19 cellular contexts compared by ENCODE assay signal in genomic region chr15:101394654-101395053, GRCh38.
A peak's percentile ranks its signal among the peaks of the same experiment; 100 is the strongest.
DNase-seq lines count a peak whose midpoint lies in the region; ATAC-seq, FAIRE-seq and TF ChIP-seq lines count a peak whose summit lies in the region.
"Had no signal": no experiment of that assay in that cellular context is flagged by ENCODE, and none has a peak within 500 bp of the region (broad histone marks: within the 10 kb centered on the region; RNA-seq: fewer than 3 reads in every experiment).

No MANE protein-coding gene starts in this region.

- H3K56ac ChIP-seq in H9 (ENCODE audit: insufficient read length, low read depth, low read length) = no peak overlapping the region

- no peak overlapping the region for H3K4ac ChIP-seq in H9 (ENCODE audit: low read depth, low read length)

- no peak overlapping the region for H2BK120ac ChIP-seq in H9 (ENCODE audit: low read depth, low read length, poor library complexity, severe bottlenecking)

- H3K4me1 ChIP-seq in BLaER1 = peaks cover 92% of the 10 kb centered on the region
- no peaks in the 10 kb centered on the region for H3K4me1 ChIP-seq in H9 (ENCODE audit: insufficient read depth, low read length)
- no peaks in the 10 kb centered on the region for H3K4me1 ChIP-seq in pancreas
- H3K4me1 ChIP-seq: A549, BE2C, Caco-2, HAP-1 had no signal

- H2BK12ac ChIP-seq in H9 (ENCODE audit: insufficient read length, low read depth, low read length) = no peak overlapping the region

- no peak overlapping the region for H4K5ac ChIP-seq in H9 (ENCODE audit: insufficient read length, low read depth, low read length)

- H3K4me2 ChIP-seq in BLaER1 = peak overlapping the region; percentile 87
- no peak overlapping the region for H3K4me2 ChIP-seq in H9 (ENCODE audit: insufficient read depth, insufficient read length, low read length)
- H3K4me2 ChIP-seq: A549 had no signal

- H3K9ac ChIP-seq in BLaER1 (no peak overlapping the region), H9 (ENCODE audit: extremely low read depth, insufficient read length, low read length) (no peak overlapping the region)

- H2AK5ac ChIP-seq in H9 (ENCODE audit: insufficient read length, low read length) = no peak overlapping the region

- no peak overlapping the region for H2BK20ac ChIP-seq in H9 (ENCODE audit: low read depth, low read length, poor library complexity, severe bottlenecking)

- no peaks in the 10 kb centered on the region for H4K20me1 ChIP-seq in BLaER1
- H4K20me1 ChIP-seq in H9 (ENCODE audit: control insufficient read depth, insufficient read depth, insufficient read length) = no peaks in the 10 kb centered on the region

- H3K27ac ChIP-seq in BLaER1 = no peak overlapping the region
- H3K27ac ChIP-seq in H9 (ENCODE audit: insufficient read length, low read depth, low read length) = no peak overlapping the region
- H3K27ac ChIP-seq in pancreas = no peak overlapping the region
- H3K27ac ChIP-seq: A549 had no signal

- H3K4me3 ChIP-seq in BLaER1 (no peak overlapping the region), pancreas (no peak overlapping the region)
- H3K4me3 ChIP-seq: A549, HAP-1 had no signal

- H3K36me3 Mint-ChIP-seq in H9 (ENCODE audit: insufficient read depth in 1 of 3, low read depth in 3 of 3) (no peaks in the 10 kb centered on the region), osteocyte (ENCODE audit: unreplicated experiment) (no peaks in the 10 kb centered on the region)
- H3K36me3 Mint-ChIP-seq: CD8-positive, alpha-beta memory T cell had no signal

- DNase-seq in H9 = peak; percentile 14
- peak; percentile 43 for DNase-seq in islet precursor cell
- peak; percentile 60 for DNase-seq in osteocyte (ENCODE audit: extremely low spot score, unreplicated experiment)
- DNase-seq in pancreas = no peak
- DNase-seq in SIG-M5 treated with dmso at 0.1 percent for 504 hours (lab: John Stamatoyannopoulos, UW; ENCODE audit: unreplicated experiment) = no peak
- DNase-seq in T-helper 1 cell = no peak
- DNase-seq in NCI-H1105 (lab: John Stamatoyannopoulos, UW) = no peak
- DNase-seq: BE2C; Caco-2; CD8-positive, alpha-beta memory T cell; DND-41; GDM1; GOT3 had no signal

- no peak overlapping the region for H3K23ac ChIP-seq in H9 (ENCODE audit: insufficient read length, low read depth, low read length)

- H3K27me3 ChIP-seq in BLaER1 (no peaks in the 10 kb centered on the region), H9 (ENCODE audit: insufficient read depth, low read length) (no peaks in the 10 kb centered on the region), pancreas (no peaks in the 10 kb centered on the region)
- H3K27me3 ChIP-seq: BE2C had no signal

- no peak overlapping the region for H2AFZ ChIP-seq in H9 (ENCODE audit: low read length)

- H2BK5ac ChIP-seq in H9 (ENCODE audit: insufficient read length, low read length) = no peak overlapping the region

- no peak overlapping the region for H4K8ac ChIP-seq in H9 (replicated peaks; ENCODE audit: insufficient read length, low read depth, low read length)

- ATAC-seq in pancreas = no peak
- ATAC-seq: A549, HepG2 had no signal

- no peak for FAIRE-seq in pancreas (lab: Jason Lieb, UNC)
- FAIRE-seq: A549, GM12892, HepG2, HTR-8/SVneo had no signal

- H3K79me2 ChIP-seq in H9 (ENCODE audit: insufficient read depth, low read length) = no peaks in the 10 kb centered on the region

- H3K9me3 ChIP-seq in BLaER1 (no peaks in the 10 kb centered on the region), H9 (ENCODE audit: control insufficient read depth, low read depth, low read length) (no peaks in the 10 kb centered on the region), pancreas (no peaks in the 10 kb centered on the region)
- H3K9me3 ChIP-seq: A549, BE2C, Caco-2, HAP-1 had no signal

- TF ChIP-seq CTCF in H9 (conservative IDR thresholded peaks at IDR 0.05) (no peak), osteocyte (IDR thresholded peaks at IDR 0.05) (no peak), pancreas (IDR thresholded peaks at IDR 0.05) (no peak)

- no peak overlapping the region for H3K4me3 Mint-ChIP-seq in H9
- no peak overlapping the region for H3K4me3 Mint-ChIP-seq in osteocyte (ENCODE audit: unreplicated experiment)
- H3K4me3 Mint-ChIP-seq: CD8-positive, alpha-beta memory T cell had no signal

- no peak overlapping the region for H4K91ac ChIP-seq in H9 (ENCODE audit: insufficient read length, low read depth, low read length)

- H3K27me3 Mint-ChIP-seq in H9 (ENCODE audit: low read depth) = peaks cover 6% of the 10 kb centered on the region
- no peaks in the 10 kb centered on the region for H3K27me3 Mint-ChIP-seq in osteocyte (ENCODE audit: unreplicated experiment)

- H3K27ac Mint-ChIP-seq in H9 (no peak overlapping the region), osteocyte (ENCODE audit: unreplicated experiment) (no peak overlapping the region)
- H3K27ac Mint-ChIP-seq: CD8-positive, alpha-beta memory T cell had no signal

- intact Hi-C loops in pancreas (cut with DNase I) = no loop called here

- H3K36me3 ChIP-seq in BLaER1 = 0 out of 2 replicates have a peak, but pooled peaks cover 5% of the 10 kb centered on the region
- H3K36me3 ChIP-seq in pancreas = no peaks in the 10 kb centered on the region
- H3K36me3 ChIP-seq: BE2C, HAP-1 had no signal

- H2BK15ac ChIP-seq in H9 (ENCODE audit: low read depth, low read length) = no peak overlapping the region

- peaks cover 14 to 30% of the 10 kb centered on the region in 2 experiments for H3K4me1 Mint-ChIP-seq in H9
- H3K4me1 Mint-ChIP-seq in osteocyte (ENCODE audit: unreplicated experiment) = no peaks in the 10 kb centered on the region

- no peaks in the 10 kb centered on the region for H3K23me2 ChIP-seq in H9 (ENCODE audit: insufficient read length, low read depth, low read length, poor library complexity, severe bottlenecking)

- H3K9me3 Mint-ChIP-seq in H9 (no peaks in the 10 kb centered on the region; a peak in 1 of 5 replicates), osteocyte (ENCODE audit: unreplicated experiment) (no peaks in the 10 kb centered on the region)
- H3K9me3 Mint-ChIP-seq: CD8-positive, alpha-beta memory T cell had no signal

- no peak overlapping the region for H3K18ac ChIP-seq in H9 (ENCODE audit: insufficient read length, low read depth, low read length)

- no peaks in the 10 kb centered on the region for H3K79me1 ChIP-seq in H9 (ENCODE audit: insufficient read depth, low read depth, low read length, poor library complexity, severe bottlenecking)

- H3T11ph ChIP-seq in H9 (ENCODE audit: low read length) = no peak overlapping the region

- WGBS in H9 (ENCODE audit: extremely low coverage, insufficient read length, low lambda C conversion rate) = no CpG with 5 or more reads among the region's 11 CpGs
- WGBS in pancreas, 2 donors = 81% methylated on average over 11 of the region's 11 CpGs

- H3K14ac ChIP-seq in H9 (ENCODE audit: insufficient read depth, low read length) = no peak overlapping the region

Comparison
In these comparisons a context has a peak if more than half of its experiments do, and no peak if none do; other contexts are left out.
1. DNase-seq: peak in H9 (single experiment), islet precursor cell (single experiment) and osteocyte (single experiment); none in pancreas (0 of 6), SIG-M5 treated with dmso at 0.1 percent for 504 hours (single experiment), T-helper 1 cell (0 of 5) and NCI-H1105 (single experiment).